Comparison of ENCODE assay signal across 20 cellular contexts in the genomic region with DNA sequence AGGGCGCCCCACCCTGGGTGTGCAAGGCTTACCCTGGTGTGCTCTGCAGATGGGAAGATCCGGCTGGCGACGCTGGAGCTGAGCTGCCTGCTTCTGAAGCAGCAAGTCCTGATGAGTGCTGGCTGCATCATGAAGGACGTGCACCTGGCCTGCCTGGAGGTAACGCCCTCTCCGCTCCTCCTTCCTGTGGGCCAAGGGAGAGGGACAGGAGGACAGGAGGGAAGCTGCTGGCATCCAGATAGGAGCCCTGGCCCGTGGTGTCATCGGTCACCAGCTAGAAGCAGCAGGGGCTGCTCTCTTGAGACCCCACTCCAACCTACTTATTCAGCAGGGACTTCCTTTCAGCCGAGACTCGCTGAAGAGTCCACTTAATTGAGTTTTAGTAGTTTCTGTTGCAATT.
"Had no signal": no experiment of that assay in that cellular context is flagged by ENCODE, and none has a peak within 500 bp of the region (broad histone marks: within the 10 kb centered on the region; RNA-seq: fewer than 3 reads in every experiment).

No MANE protein-coding gene starts in this region.

- H3K27ac ChIP-seq: epithelial cell of prostate, esophagus muscularis mucosa, gastroesophageal sphincter, neutrophil, psoas muscle, stomach, thoracic aorta had no signal

- H3K4me1 ChIP-seq: gastroesophageal sphincter, psoas muscle had no signal

- DNase-seq: effector memory CD8-positive, alpha-beta T cell; glutamatergic neuron; left colon; naive thymus-derived CD4-positive, alpha-beta T cell; nephron progenitor cell; psoas muscle; retina; stimulated activated CD4-positive, alpha-beta T cell treated with anti-CD3 and anti-CD28 coated beads, Interleukin-2, amount 100 ng/mL, for 24 hours; stimulated activated CD4-positive, alpha-beta T cell treated with anti-CD3 and anti-CD28 coated beads, Interleukin-4, amount 100 ng/mL, for 4 hours; stimulated activated naive CD4-positive, alpha-beta T cell; stomach; substantia nigra; trophoblast cell had no signal

- H3K9me3 Mint-ChIP-seq: dendritic cell treated with granulocyte-macrophage colony-stimulating factor and Interleukin-4, amounts not matched to agents 40 ng/mL and 50 ng/mL, for 4 days; effector memory CD8-positive, alpha-beta T cell; naive thymus-derived CD4-positive, alpha-beta T cell; nephron progenitor cell had no signal

- H3K4me3 Mint-ChIP-seq: dendritic cell treated with granulocyte-macrophage colony-stimulating factor and Interleukin-4, amounts not matched to agents 40 ng/mL and 50 ng/mL, for 4 days; effector memory CD8-positive, alpha-beta T cell; naive thymus-derived CD4-positive, alpha-beta T cell; nephron progenitor cell had no signal

- H3K27ac Mint-ChIP-seq: dendritic cell treated with granulocyte-macrophage colony-stimulating factor and Interleukin-4, amounts not matched to agents 40 ng/mL and 50 ng/mL, for 4 days; effector memory CD8-positive, alpha-beta T cell; naive thymus-derived CD4-positive, alpha-beta T cell; nephron progenitor cell had no signal

- H3K27me3 ChIP-seq: esophagus muscularis mucosa, gastroesophageal sphincter, neutrophil, stomach had no signal

- H3K27me3 Mint-ChIP-seq: dendritic cell treated with granulocyte-macrophage colony-stimulating factor and Interleukin-4, amounts not matched to agents 40 ng/mL and 50 ng/mL, for 4 days; effector memory CD8-positive, alpha-beta T cell; naive thymus-derived CD4-positive, alpha-beta T cell had no signal

- ATAC-seq: effector memory CD8-positive, alpha-beta T cell; gastroesophageal sphincter; left colon; naive thymus-derived CD4-positive, alpha-beta T cell; psoas muscle; sciatic nerve had no signal
